ENCODE assay signal across 14 cellular contexts in genomic region chr14:69980457-69981414, GRCh38.
DNase-seq lines count a peak whose midpoint lies in the region; ATAC-seq, FAIRE-seq and TF ChIP-seq lines count a peak whose summit lies in the region.
"Had no signal": no experiment of that assay in that cellular context is flagged by ENCODE, and none has a peak within 500 bp of the region (broad histone marks: within the 10 kb centered on the region; RNA-seq: fewer than 3 reads in every experiment).

No MANE protein-coding gene starts in this region.

- DNase-seq in HTR-8/SVneo (ENCODE audit: insufficient read length, low spot score), result no peak
- DNase-seq in RPMI8226, result peak; percentile 65
- DNase-seq in globus pallidus (ENCODE audit: low spot score), result peak; percentile 84
- peak; percentile 53 for DNase-seq in small intestine
- DNase-seq in brain microvascular endothelial cell, result no peak
- DNase-seq in tibial artery, result no peak
- DNase-seq: CD4-positive, alpha-beta memory T cell; effector CD8-positive, alpha-beta T cell; HCEC 1CT; NCI-H2171; Right ventricle myocardium superior had no signal

- H3K36me3 ChIP-seq in small intestine (ENCODE audit: control insufficient read depth in 2 of 2, insufficient read depth in 2 of 2, low read length in 2 of 2), result no peaks in the 10 kb centered on the region
- H3K36me3 ChIP-seq in brain microvascular endothelial cell (replicated peaks), result no peaks in the 10 kb centered on the region
- peaks cover 0 to 3% (median 0%) of the 10 kb centered on the region in 3 donors for H3K36me3 ChIP-seq in tibial artery

- H3K9me3 ChIP-seq in small intestine (ENCODE audit: control insufficient read depth, low read depth), result no peaks in the 10 kb centered on the region
- no peaks in the 10 kb centered on the region for H3K9me3 ChIP-seq in tibial artery

- intact Hi-C loops in tibial artery (cut with DNase I; ENCODE audit: low total_unique reads), result no loop called here

- ATAC-seq in GM19467 (IDR thresholded peaks at IDR 0.05; ENCODE audit: unreplicated experiment) (no peak), GM18873 (IDR thresholded peaks at IDR 0.05; ENCODE audit: low FRiP score, unreplicated experiment) (no peak)

- H3K27ac ChIP-seq in small intestine (ENCODE audit: low read depth in 1 of 2, low read length in 1 of 2) (no peak overlapping the region), brain microvascular endothelial cell (no peak overlapping the region), tibial artery (no peak overlapping the region)
- H3K27ac ChIP-seq: VCaP had no signal

- H3K4me1 ChIP-seq in small intestine (ENCODE audit: control insufficient read depth in 2 of 2, insufficient read depth in 1 of 2, low read depth in 1 of 2, low read length in 1 of 2) (no peaks in the 10 kb centered on the region), tibial artery (peaks cover 0 to 19% (median 16%) of the 10 kb centered on the region in 4 donors)

- no peak overlapping the region for H3K4me3 ChIP-seq in small intestine (ENCODE audit: low read depth in 1 of 2, low read length in 2 of 2)
- H3K4me3 ChIP-seq in brain microvascular endothelial cell (ENCODE audit: low read depth, low read length), result no peak overlapping the region
- no peak overlapping the region for H3K4me3 ChIP-seq in tibial artery

- in situ Hi-C loops in brain microvascular endothelial cell (cut with HindIII; ENCODE audit: low pct_ligation_motif_present, low sequenced_read_pairs), result no loop called here

- TF ChIP-seq CTCF in brain microvascular endothelial cell (IDR thresholded peaks at IDR 0.05; ENCODE audit: low read depth, low read length, missing control alignments), result no peak
- no peak for TF ChIP-seq CTCF in tibial artery (IDR thresholded peaks at IDR 0.05)

- peak; percentile 84 for FAIRE-seq in HTR-8/SVneo (lab: Jason Lieb, UNC)
- FAIRE-seq in small intestine (lab: Jason Lieb, UNC), result no peak

- WGBS in small intestine, 3 donors, result 11 to 54% (median 28%) methylated on average over 15 of the region's 15 CpGs

- peaks cover 0 to 4% of the 10 kb centered on the region in 2 donors for H3K27me3 ChIP-seq in small intestine (ENCODE audit: control insufficient read depth in 2 of 2, insufficient read depth in 2 of 2, low read length in 2 of 2)
- no peaks in the 10 kb centered on the region for H3K27me3 ChIP-seq in brain microvascular endothelial cell (replicated peaks)
- H3K27me3 ChIP-seq in tibial artery, result no peaks in the 10 kb centered on the region

Comparison
In these comparisons a context has a peak if more than half of its experiments do, and no peak if none do; other contexts are left out.
1. DNase-seq: peak in RPMI8226 (single experiment), globus pallidus (single experiment) and small intestine (single experiment); none in HTR-8/SVneo (single experiment), brain microvascular endothelial cell (single experiment) and tibial artery (0 of 2).